Comparison of ENCODE assay signal across 13 cellular contexts in the genomic region with DNA sequence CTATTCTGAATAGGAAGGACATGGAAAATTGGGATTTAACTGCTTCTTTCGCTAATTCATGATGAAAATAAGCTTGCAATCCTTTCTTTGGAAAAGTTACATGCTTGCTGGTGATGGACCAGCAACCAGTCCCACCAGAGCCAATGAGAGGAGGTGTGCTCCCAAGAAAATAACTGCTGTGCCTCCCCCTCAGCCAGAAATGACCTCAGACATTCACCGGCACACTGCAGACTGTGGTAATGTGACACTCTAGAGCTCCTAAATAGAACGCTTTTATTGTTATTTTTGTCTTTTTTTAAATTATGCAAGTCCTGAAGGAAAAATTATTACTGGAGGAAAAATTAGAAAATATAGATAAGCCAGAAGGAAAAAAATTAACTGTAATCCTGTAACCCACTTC. TPM values are rescaled to one million over a fixed set of nuclear protein-coding genes. Genes with fewer than 3 reads are reported as not detected.
DNase-seq lines count a peak whose midpoint lies in the region; ATAC-seq and TF ChIP-seq lines count a peak whose summit lies in the region.
"Had no signal": no experiment of that assay in that cellular context is flagged by ENCODE, and none has a peak within 500 bp of the region (broad histone marks: within the 10 kb centered on the region; RNA-seq: fewer than 3 reads in every experiment).

No MANE protein-coding gene starts in this region.

- 0 out of 2 replicates have a peak, but pooled peaks cover 7% of the 10 kb centered on the region for H3F3A ChIP-seq in GM23338 (replicated peaks; ENCODE audit: low read depth)

- H4K20me1 ChIP-seq in GM23338 (replicated peaks; ENCODE audit: insufficient read depth): peaks cover 35% of the 10 kb centered on the region

- no peak overlapping the region for H3K27ac Mint-ChIP-seq in GM23338
- H3K27ac Mint-ChIP-seq: activated CD4-positive, alpha-beta memory T cell treated with anti-CD3 and anti-CD28 coated beads for 36 hours; stimulated activated memory B cell treated with anti-CD40 and anti-IgM and Interleukin-4, amounts not matched to agents 10 μg/mL and 1 μg/mL and 100 μg/mL, for 72 hours had no signal

- intact Hi-C loops in esophagus muscularis mucosa (cut with DNase I): no loop called here
- intact Hi-C loops in sciatic nerve (cut with DNase I): no loop called here

- 0 out of 3 replicates have a peak overlapping the region, but pooled peaks have one; percentile 90 for H3K4me3 Mint-ChIP-seq in GM23338
- H3K4me3 Mint-ChIP-seq: activated CD4-positive, alpha-beta memory T cell treated with anti-CD3 and anti-CD28 coated beads for 36 hours; stimulated activated memory B cell treated with anti-CD40 and anti-IgM and Interleukin-4, amounts not matched to agents 10 μg/mL and 1 μg/mL and 100 μg/mL, for 72 hours had no signal

- peaks cover 57% of the 10 kb centered on the region for H3K79me2 ChIP-seq in GM23338 (replicated peaks; ENCODE audit: insufficient read depth)

- H3K9me3 ChIP-seq in RWPE2 (ENCODE audit: severe bottlenecking) (no peaks in the 10 kb centered on the region), esophagus muscularis mucosa (no peaks in the 10 kb centered on the region)

- H3K4me3 ChIP-seq in GM23338: no peak overlapping the region
- peak overlapping the region; percentile 96 for H3K4me3 ChIP-seq in RWPE2 (ENCODE audit: severe bottlenecking)
- peak overlapping the region; percentile 95 to 98 (median 96) for H3K4me3 ChIP-seq in esophagus muscularis mucosa

- peaks cover 11% of the 10 kb centered on the region; the same call in 1 of the 2 replicates for H3K27me3 ChIP-seq in GM23338 (ENCODE audit: insufficient read depth)
- no peaks in the 10 kb centered on the region for H3K27me3 ChIP-seq in RWPE2 (ENCODE audit: insufficient read depth, poor library complexity, severe bottlenecking)
- no peaks in the 10 kb centered on the region for H3K27me3 ChIP-seq in esophagus muscularis mucosa

- TF ChIP-seq EP300 in esophagus muscularis mucosa (IDR thresholded peaks at IDR 0.05): no peak

- DNase-seq in GM23338 (ENCODE audit: low spot score) (no peak), RWPE2 (ENCODE audit: low spot score) (no peak), esophagus muscularis mucosa (ENCODE audit: extremely low spot score) (no peak), pons (ENCODE audit: low spot score) (peak; percentile 39), sciatic nerve (ENCODE audit: low spot score) (no peak), SIG-M5 (lab: John Stamatoyannopoulos, UW) (no peak)
- DNase-seq: activated CD4-positive, alpha-beta memory T cell treated with anti-CD3 and anti-CD28 coated beads for 36 hours; central memory CD4-positive, alpha-beta T cell; retina; RPMI8226 had no signal

- H3K9me3 Mint-ChIP-seq in GM23338: no peaks in the 10 kb centered on the region; the same call in 2 of the 3 replicates
- H3K9me3 Mint-ChIP-seq: activated CD4-positive, alpha-beta memory T cell treated with anti-CD3 and anti-CD28 coated beads for 36 hours; stimulated activated memory B cell treated with anti-CD40 and anti-IgM and Interleukin-4, amounts not matched to agents 10 μg/mL and 1 μg/mL and 100 μg/mL, for 72 hours had no signal

- peaks cover 3% of the 10 kb centered on the region; the same call in 2 of the 3 replicates for H3K36me3 Mint-ChIP-seq in GM23338 (ENCODE audit: low read depth)
- H3K36me3 Mint-ChIP-seq: stimulated activated memory B cell treated with anti-CD40 and anti-IgM and Interleukin-4, amounts not matched to agents 10 μg/mL and 1 μg/mL and 100 μg/mL, for 72 hours had no signal

- 54% methylated on average over 3 of the region's 3 CpGs for WGBS in esophagus muscularis mucosa

- H3K9me2 ChIP-seq in GM23338 (ENCODE audit: insufficient read depth): no peaks in the 10 kb centered on the region

- no peak overlapping the region for H2AFZ ChIP-seq in GM23338

- TF ChIP-seq POLR2A in esophagus muscularis mucosa (IDR thresholded peaks at IDR 0.05; ENCODE audit: low read depth): no peak

- ATAC-seq in GM23338 (no peak), RWPE2 (ENCODE audit: low read depth) (no peak), sciatic nerve (no peak), GM18511 (IDR thresholded peaks at IDR 0.05; ENCODE audit: unreplicated experiment) (no peak), HG02870 (IDR thresholded peaks at IDR 0.05; ENCODE audit: unreplicated experiment) (no peak)
- ATAC-seq: stimulated activated memory B cell treated with anti-CD40 and anti-IgM and Interleukin-4, amounts not matched to agents 10 μg/mL and 1 μg/mL and 100 μg/mL, for 72 hours had no signal

- no peaks in the 10 kb centered on the region for H3K36me3 ChIP-seq in GM23338 (ENCODE audit: insufficient read depth)
- H3K36me3 ChIP-seq in RWPE2 (ENCODE audit: low read depth): peaks cover 61% of the 10 kb centered on the region
- H3K36me3 ChIP-seq in esophagus muscularis mucosa: peaks cover 0 to 13% (median 5%) of the 10 kb centered on the region in 4 donors

- H3K27ac ChIP-seq in GM23338 (ENCODE audit: low read depth) (no peak overlapping the region), RWPE2 (ENCODE audit: poor library complexity, severe bottlenecking) (peak overlapping the region; percentile 79), esophagus muscularis mucosa (replicated peaks in 1 of 4) (peak overlapping the region; percentile 96 to 99 (median 98))

- H3K27me3 Mint-ChIP-seq in GM23338 (ENCODE audit: insufficient read depth, low read depth, poor library complexity): peaks cover 12% of the 10 kb centered on the region
- H3K27me3 Mint-ChIP-seq: activated CD4-positive, alpha-beta memory T cell treated with anti-CD3 and anti-CD28 coated beads for 36 hours; stimulated activated memory B cell treated with anti-CD40 and anti-IgM and Interleukin-4, amounts not matched to agents 10 μg/mL and 1 μg/mL and 100 μg/mL, for 72 hours had no signal

- H3K4me1 Mint-ChIP-seq in GM23338: peaks cover 41% of the 10 kb centered on the region

- H3K4me1 ChIP-seq in GM23338 (ENCODE audit: insufficient read depth) (peaks cover 16% of the 10 kb centered on the region), RWPE2 (ENCODE audit: insufficient read depth, poor library complexity, severe bottlenecking) (peaks cover 28% of the 10 kb centered on the region), esophagus muscularis mucosa (peaks cover 63 to 85% (median 74%) of the 10 kb centered on the region in 4 donors)

- TF ChIP-seq CTCF in GM23338 (conservative IDR thresholded peaks at IDR 0.05; ENCODE audit: low read depth in 2 of 2) (no peak), RWPE2 (IDR thresholded peaks at IDR 0.05; ENCODE audit: poor library complexity, severe bottlenecking) (no peak), esophagus muscularis mucosa (IDR thresholded peaks at IDR 0.05) (no peak)

- 0 out of 2 replicates have a peak overlapping the region, but pooled peaks have one; percentile 85 for H3K4me2 ChIP-seq in GM23338

TF ChIP-seq in GM23338, 12 proteins besides CTCF, POLR2A, EP300 and RAD21 (continues in another document):
- no peak for TF ChIP-seq POLR2AphosphoS5 (IDR thresholded peaks at IDR 0.05; ENCODE audit: low read depth)

RNA-seq across cellular contexts. Expression of a gene that starts 2.6 kb away (rescaled TPM):
- total RNA-seq in GM23338 (2014; rRNA removed; shearing (Covaris generic)): 61.9 and 64.0 TPM in 2 replicates
- polyA plus RNA-seq in GM23338 (2016; fragmentation: Nextera tagmentation; extraction: Ambion mirVana): 15.6 and 15.9 TPM in 2 replicates
- total RNA-seq in esophagus muscularis mucosa (100 to 1,000 TPM; 398 to 632 (median 462) TPM), sciatic nerve (37.9 TPM)

RNA-seq across cellular contexts. Expression of a gene that starts 55.0 kb away (rescaled TPM):
- total RNA-seq in GM23338 (2014; rRNA removed; shearing (Covaris generic)): 45.9 TPM in 2 replicates
- 19.0 and 19.3 TPM in 2 replicates for polyA plus RNA-seq in GM23338 (2016; fragmentation: Nextera tagmentation; extraction: Ambion mirVana)
- total RNA-seq in esophagus muscularis mucosa (10 to 100 TPM; 39.0 to 44.1 (median 43.5) TPM), sciatic nerve (59.3 TPM)
